Comparison of ENCODE assay signal across 27 cellular contexts in the genomic region with DNA sequence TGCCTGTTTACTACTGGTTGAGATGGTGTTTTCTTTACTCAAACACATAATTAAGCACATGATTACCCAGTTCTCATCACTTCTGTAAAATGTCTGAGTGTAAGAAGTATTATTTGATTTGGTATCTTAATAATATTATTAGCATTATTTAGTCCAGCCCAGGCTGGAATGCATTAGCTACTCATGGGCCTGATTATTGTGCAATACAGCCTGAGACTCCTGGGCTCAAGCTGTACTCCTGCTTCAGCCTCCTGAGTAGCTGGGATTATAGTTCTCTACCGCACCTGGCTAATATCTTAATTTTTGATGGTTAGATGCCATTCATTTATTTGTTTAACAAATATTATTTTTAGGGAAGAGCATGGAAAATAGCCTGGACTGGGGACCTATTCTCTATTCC.
"Had no signal": no experiment of that assay in that cellular context is flagged by ENCODE, and none has a peak within 500 bp of the region (broad histone marks: within the 10 kb centered on the region; RNA-seq: fewer than 3 reads in every experiment).

No MANE protein-coding gene starts in this region.

- H3K4me3 ChIP-seq: colonic mucosa, coronary artery, dorsolateral prefrontal cortex, esophagus muscularis mucosa, esophagus squamous epithelium, gastrocnemius medialis, gastroesophageal sphincter, heart left ventricle had no signal

- FAIRE-seq: colon, endometrium, endothelial cell of umbilical vein, frontal cortex had no signal

- H3K27ac ChIP-seq: colonic mucosa, coronary artery, dorsolateral prefrontal cortex, epithelial cell of prostate, esophagus muscularis mucosa, esophagus squamous epithelium, foreskin keratinocyte, gastrocnemius medialis, gastroesophageal sphincter, heart left ventricle had no signal

- H3K9me3 ChIP-seq: colonic mucosa, esophagus muscularis mucosa, esophagus squamous epithelium, gastrocnemius medialis, gastroesophageal sphincter, heart left ventricle had no signal

- ATAC-seq: effector memory CD8-positive, alpha-beta T cell; esophagus mucosa; foreskin keratinocyte; gastrocnemius medialis; gastroesophageal sphincter; heart left ventricle had no signal

- H3K36me3 ChIP-seq: colonic mucosa, esophagus muscularis mucosa, esophagus squamous epithelium, gastrocnemius medialis, gastroesophageal sphincter, heart left ventricle had no signal

- DNase-seq: colonic mucosa; cortex of kidney; dermis blood vessel endothelial cell; dorsolateral prefrontal cortex; effector CD4-positive, alpha-beta T cell; effector CD8-positive, alpha-beta T cell; effector memory CD4-positive, alpha-beta T cell; effector memory CD8-positive, alpha-beta T cell; endodermal cell; erythroblast; esophagus squamous epithelium; foreskin fibroblast; foreskin keratinocyte; foreskin melanocyte; gastrocnemius medialis; glutamatergic neuron; head of caudate nucleus; heart left ventricle had no signal

- H3K27me3 ChIP-seq: colonic mucosa, dorsolateral prefrontal cortex, esophagus muscularis mucosa, esophagus squamous epithelium, foreskin keratinocyte, gastrocnemius medialis, gastroesophageal sphincter, heart left ventricle had no signal

- H3K4me1 ChIP-seq: colonic mucosa, esophagus muscularis mucosa, esophagus squamous epithelium, foreskin keratinocyte, gastrocnemius medialis, gastroesophageal sphincter, heart left ventricle had no signal
